In genomic region chr22:17638432-17639237, GRCh38 we compare ENCODE assay signal across 8 cellular contexts. TPM values are rescaled to one million over a fixed set of nuclear protein-coding genes. Genes with fewer than 3 reads are reported as not detected.
DNase-seq lines count a peak whose midpoint lies in the region; ATAC-seq and TF ChIP-seq lines count a peak whose summit lies in the region.

TSS of gene BCL2L13 (plus strand) at chr22:17638757. CDS start at chr22:17655712, 16,955 bp downstream.

- TF ChIP-seq POLR2A in breast epithelium (IDR thresholded peaks at IDR 0.05) = peak; percentile 96

- H3K27ac ChIP-seq in WERI-Rb-1 = peak within 1 kb of the TSS; percentile 96
- H3K27ac ChIP-seq in breast epithelium = peak within 1 kb of the TSS; percentile 100
- peak within 1 kb of the TSS; percentile 100 for H3K27ac ChIP-seq in skeletal muscle tissue (ENCODE audit: low read depth, low read length)

- no peak for TF ChIP-seq CTCF in WERI-Rb-1 (IDR thresholded peaks at IDR 0.05; ENCODE audit: low read depth, low read length)
- peak in 1 of 3 donors; percentile 34 for TF ChIP-seq CTCF in breast epithelium (IDR thresholded peaks at IDR 0.05)

- peaks cover 3% of the 10 kb centered on the region for H3K9me3 ChIP-seq in WERI-Rb-1 (ENCODE audit: severe bottlenecking)
- H3K9me3 ChIP-seq in breast epithelium = no peaks in the 10 kb centered on the region
- H3K9me3 ChIP-seq in iPS-18c (ENCODE audit: control insufficient read depth, insufficient read depth, low read length) = peaks cover 4% of the 10 kb centered on the region
- H3K9me3 ChIP-seq in skeletal muscle tissue (ENCODE audit: control insufficient read depth in 3 of 3, low read length in 3 of 3) = no peaks in the 10 kb centered on the region

- DNase-seq in ACHN (peak; percentile 86), NCI-H2227 (lab: John Stamatoyannopoulos, UW; ENCODE audit: unreplicated experiment) (peak; percentile 95), WERI-Rb-1 (peak; percentile 92), breast epithelium (ENCODE audit: low spot score in 2 of 2) (peak; percentile 88 to 92)

- H3K27me3 ChIP-seq in WERI-Rb-1 (ENCODE audit: insufficient read depth, low read depth, severe bottlenecking) (no peaks in the 10 kb centered on the region), breast epithelium (no peaks in the 10 kb centered on the region), skeletal muscle tissue (ENCODE audit: control insufficient read depth in 3 of 3, insufficient read depth in 3 of 3, low read length in 3 of 3) (no peaks in the 10 kb centered on the region)

- ATAC-seq in GM18868 (IDR thresholded peaks at IDR 0.05; ENCODE audit: unreplicated experiment) = peak; percentile 95
- peak; percentile 84 for ATAC-seq in HG03103 (IDR thresholded peaks at IDR 0.05; ENCODE audit: low read depth, unreplicated experiment)

- peak within 1 kb of the TSS; percentile 99 to 100 (median 100) for H3K9ac ChIP-seq in skeletal muscle tissue (ENCODE audit: low read depth in 1 of 3, low read length in 3 of 3)

- H3K4me1 ChIP-seq in breast epithelium (no peaks in the 10 kb centered on the region), skeletal muscle tissue (ENCODE audit: control insufficient read depth in 3 of 3, insufficient read depth in 3 of 3, low read length in 3 of 3) (peaks cover 13 to 16% (median 14%) of the 10 kb centered on the region in 3 donors)

- H3K4me3 ChIP-seq in WERI-Rb-1 (ENCODE audit: low read depth, low read length) (peak within 1 kb of the TSS; percentile 83), breast epithelium (peak within 1 kb of the TSS; percentile 75 to 92 (median 89)), iPS-18c (ENCODE audit: insufficient read depth, low read depth, low read length) (peak within 1 kb of the TSS; percentile 92), skeletal muscle tissue (ENCODE audit: low read length in 3 of 3) (peak within 1 kb of the TSS; percentile 84 to 99 (median 84))

- intact Hi-C loops in breast epithelium (cut with DNase I; ENCODE audit: low total_unique reads) = no loop called here

- in situ Hi-C loops in ACHN (cut with HindIII; ENCODE audit: low pct_ligation_motif_present, low pct_unique_long_range_greater_than_20kb, low sequenced_read_pairs) = no loop called here

- H3K36me3 ChIP-seq in WERI-Rb-1 (peaks cover 4% of the 10 kb centered on the region; the same call in 1 of the 2 replicates), breast epithelium (no peaks in the 10 kb centered on the region), skeletal muscle tissue (ENCODE audit: control insufficient read depth in 3 of 3, insufficient read depth in 3 of 3, low read length in 3 of 3) (no peaks in the 10 kb centered on the region)

RNA-seq across cellular contexts. Expression of gene BCL2L13, which starts in this region (rescaled TPM):
- total RNA-seq in breast epithelium = 100 to 1,000 TPM in 1 of 3 donors, 10 to 100 TPM in 2; 46.9 to 140 (median 61.6) TPM
- total RNA-seq in skeletal muscle tissue = 41.2 TPM

Comparison
In these comparisons a context has a peak if more than half of its experiments do, and no peak if none do; other contexts are left out.
1. Peak in every context shown above with its lines: DNase-seq, ATAC-seq, H3K4me3 ChIP-seq and H3K27ac ChIP-seq.